ENCODE assay signal across 28 cellular contexts in the genomic region with DNA sequence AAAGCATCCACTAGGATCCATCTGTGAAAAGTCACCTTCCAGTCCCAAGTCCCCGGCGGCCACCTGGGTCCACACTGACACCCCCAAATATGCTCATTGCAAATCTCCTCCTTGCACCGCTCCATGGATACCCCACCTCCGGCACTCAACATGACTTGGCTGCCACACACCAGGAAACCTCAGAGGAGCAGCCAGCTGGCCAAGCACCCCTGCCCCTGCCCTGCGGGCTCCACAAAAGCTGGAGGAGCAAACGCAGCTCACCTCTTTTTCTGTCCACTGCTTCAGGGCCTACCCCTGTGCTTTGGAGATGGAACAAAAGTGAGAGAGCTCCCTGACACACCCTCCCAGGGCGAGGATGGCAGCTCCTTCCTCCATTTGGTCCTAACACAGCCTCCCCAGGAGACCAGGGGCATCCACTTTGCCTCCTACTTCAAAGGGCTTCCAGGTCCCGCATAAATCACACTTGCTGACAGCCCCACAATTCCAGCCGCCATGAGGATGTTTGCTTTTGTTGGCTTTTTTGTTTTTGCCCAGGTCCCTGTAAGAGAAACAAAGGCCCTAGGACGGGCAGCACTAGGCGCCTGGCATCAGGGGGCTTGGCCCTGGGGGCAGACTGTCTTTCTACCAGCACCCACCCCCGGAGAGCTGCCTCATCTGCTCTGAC. TPM values are rescaled to one million over a fixed set of nuclear protein-coding genes. Genes with fewer than 3 reads are reported as not detected.
DNase-seq lines count a peak whose midpoint lies in the region; ATAC-seq and TF ChIP-seq lines count a peak whose summit lies in the region.
"Had no signal": no experiment of that assay in that cellular context is flagged by ENCODE, and none has a peak within 500 bp of the region (broad histone marks: within the 10 kb centered on the region; RNA-seq: fewer than 3 reads in every experiment).

No MANE protein-coding gene starts in this region.

- CTCF ChIA-PET in HEK293T (lab: Yijun Ruan, JAX), result interaction anchor here (1.0 to 2.4 kb wide), 5 partner anchors 9 to 177 kb away, joined by 3 to 11 read pairs (median 3); partner anchors contain the start of gene ROR2

- intact Hi-C loops in prostate gland (cut with DNase I), result no loop called here

- peaks cover 30% of the 10 kb centered on the region for H3K4me1 Mint-ChIP-seq in glutamatergic neuron (ENCODE audit: low read depth, unreplicated experiment)
- H3K4me1 Mint-ChIP-seq: stimulated activated memory B cell treated with anti-CD40 and anti-IgM and Interleukin-4, amounts not matched to agents 10 μg/mL and 1 μg/mL and 100 μg/mL, for 72 hours had no signal

- peaks cover 17% of the 10 kb centered on the region for H3K9me3 Mint-ChIP-seq in glutamatergic neuron (ENCODE audit: unreplicated experiment)

- TF ChIP-seq CTCF in glutamatergic neuron (IDR thresholded peaks at IDR 0.05; ENCODE audit: partially characterized antibody, unreplicated experiment), result no peak
- no peak for TF ChIP-seq CTCF in prostate gland (IDR thresholded peaks at IDR 0.05)

- DNase-seq in HEK293T (ENCODE audit: extremely low spot score), result no peak
- DNase-seq in NCI-H774 (lab: John Stamatoyannopoulos, UW), result peak; percentile 54
- DNase-seq in glutamatergic neuron, result no peak
- no peak for DNase-seq in prostate gland (ENCODE audit: low spot score)
- DNase-seq in GM19238 (ENCODE audit: insufficient read length, low spot score), result no peak
- DNase-seq in erythroblast (lab: John Stamatoyannopoulos, UW), result no peak
- DNase-seq: activated CD4-positive, CD25-positive, alpha-beta regulatory T cell; activated CD8-positive, alpha-beta T cell treated with anti-CD3 and anti-CD28 coated beads, Interleukin-2, amount 10 ng/mL, durations not matched to agents 7 days and 5 days; activated naive CD4-positive, alpha-beta T cell; activated T-cell treated with anti-CD3 and anti-CD28 coated beads, Interleukin-2, amount 50 U/mL, for 24 hours; amniotic stem cell; CD8-positive, alpha-beta T cell; cortex of kidney; DMS79 treated with DMSO at 0.1 percent for 48 hours; immature natural killer cell; mucosa of descending colon; NCI-H1105 treated with DMSO at 0.1 percent for 48 hours; NCI-H2171 treated with DMSO at 0.1 percent for 48 hours; NCI-H526 treated with DMSO at 0.1 percent for 48 hours; psoas muscle; small intestine; stimulated activated CD4-positive, alpha-beta T cell treated with anti-CD3 and anti-CD28 coated beads, Interleukin-2, amount 100 ng/mL, for 24 hours had no signal

- H3K36me3 Mint-ChIP-seq in glutamatergic neuron (ENCODE audit: unreplicated experiment), result peaks cover 6% of the 10 kb centered on the region
- H3K36me3 Mint-ChIP-seq: stimulated activated memory B cell treated with anti-CD40 and anti-IgM and Interleukin-4, amounts not matched to agents 10 μg/mL and 1 μg/mL and 100 μg/mL, for 72 hours had no signal

- no peak for TF ChIP-seq POLR2A in prostate gland (IDR thresholded peaks at IDR 0.05)
- no peak for TF ChIP-seq POLR2A in erythroblast (IDR thresholded peaks at IDR 0.05; ENCODE audit: low read length)

- H3K27me3 Mint-ChIP-seq in glutamatergic neuron (ENCODE audit: unreplicated experiment), result no peaks in the 10 kb centered on the region

- H3K9me3 ChIP-seq in prostate gland, result no peaks in the 10 kb centered on the region

- ATAC-seq in HG02870 (IDR thresholded peaks at IDR 0.05; ENCODE audit: unreplicated experiment) (no peak), HG02798 (IDR thresholded peaks at IDR 0.05; ENCODE audit: poor library complexity, unreplicated experiment) (no peak)
- ATAC-seq: activated CD8-positive, alpha-beta T cell treated with anti-CD3 and anti-CD28 coated beads, Interleukin-2, amount 10 ng/mL, durations not matched to agents 7 days and 5 days; CD8-positive, alpha-beta T cell; mucosa of descending colon; psoas muscle; stimulated activated memory B cell treated with anti-CD40 and anti-IgM and Interleukin-4, amounts not matched to agents 10 μg/mL and 1 μg/mL and 100 μg/mL, for 72 hours had no signal

- H3K4me3 Mint-ChIP-seq in glutamatergic neuron (ENCODE audit: unreplicated experiment), result peak overlapping the region; percentile 51
- H3K4me3 Mint-ChIP-seq: activated CD8-positive, alpha-beta T cell treated with anti-CD3 and anti-CD28 coated beads, Interleukin-2, amount 10 ng/mL, durations not matched to agents 7 days and 5 days; activated T-cell treated with anti-CD3 and anti-CD28 coated beads, Interleukin-2, amount 50 U/mL, for 24 hours; CD8-positive, alpha-beta T cell; immature natural killer cell; neural crest cell; stimulated activated memory B cell treated with anti-CD40 and anti-IgM and Interleukin-4, amounts not matched to agents 10 μg/mL and 1 μg/mL and 100 μg/mL, for 72 hours had no signal

- H3K4me3 ChIP-seq in prostate gland, result no peak overlapping the region
- H3K4me3 ChIP-seq: hepatocyte, mucosa of descending colon, psoas muscle, thoracic aorta had no signal

- POLR2A ChIA-PET in HEK293T (lab: Yijun Ruan, JAX), result no interaction called here

- peaks cover 5% of the 10 kb centered on the region for H3K4me1 ChIP-seq in prostate gland (replicated peaks)
- H3K4me1 ChIP-seq: psoas muscle had no signal

- peak overlapping the region; percentile 78 for H3K27ac Mint-ChIP-seq in glutamatergic neuron (ENCODE audit: unreplicated experiment)
- H3K27ac Mint-ChIP-seq: activated CD8-positive, alpha-beta T cell treated with anti-CD3 and anti-CD28 coated beads, Interleukin-2, amount 10 ng/mL, durations not matched to agents 7 days and 5 days; activated T-cell treated with anti-CD3 and anti-CD28 coated beads, Interleukin-2, amount 50 U/mL, for 24 hours; CD8-positive, alpha-beta T cell; stimulated activated memory B cell treated with anti-CD40 and anti-IgM and Interleukin-4, amounts not matched to agents 10 μg/mL and 1 μg/mL and 100 μg/mL, for 72 hours had no signal

- WGBS in prostate gland, result 36% methylated on average over 12 of the region's 12 CpGs

- peak overlapping the region; percentile 7 to 8 for H3K27ac ChIP-seq in prostate gland
- H3K27ac ChIP-seq: psoas muscle, thoracic aorta had no signal

- no peaks in the 10 kb centered on the region for H3K27me3 ChIP-seq in prostate gland (replicated peaks; ENCODE audit: insufficient read depth)
- H3K27me3 ChIP-seq: hepatocyte had no signal

- no peaks in the 10 kb centered on the region for H3K36me3 ChIP-seq in prostate gland
- H3K36me3 ChIP-seq: thoracic aorta had no signal

TF ChIP-seq in HEK293T, 16 proteins besides CTCF, POLR2A, EP300 and RAD21:
- TF ChIP-seq L3MBTL2 (conservative IDR thresholded peaks at IDR 0.05), result no peak
- peak; percentile 71 for TF ChIP-seq PKNOX1 (IDR thresholded peaks at IDR 0.05)
TF ChIP-seq in HEK293T: peak in this region for 1.

RNA-seq across cellular contexts. Expression of gene ROR2, which starts 14.8 kb away (rescaled TPM):
- total RNA-seq in glutamatergic neuron (ENCODE audit: unreplicated experiment) (51.1 TPM), prostate gland (10 to 100 TPM; 37.2 to 43.9 TPM)
